ENCODE assay signal across 19 cellular contexts in the genomic region with DNA sequence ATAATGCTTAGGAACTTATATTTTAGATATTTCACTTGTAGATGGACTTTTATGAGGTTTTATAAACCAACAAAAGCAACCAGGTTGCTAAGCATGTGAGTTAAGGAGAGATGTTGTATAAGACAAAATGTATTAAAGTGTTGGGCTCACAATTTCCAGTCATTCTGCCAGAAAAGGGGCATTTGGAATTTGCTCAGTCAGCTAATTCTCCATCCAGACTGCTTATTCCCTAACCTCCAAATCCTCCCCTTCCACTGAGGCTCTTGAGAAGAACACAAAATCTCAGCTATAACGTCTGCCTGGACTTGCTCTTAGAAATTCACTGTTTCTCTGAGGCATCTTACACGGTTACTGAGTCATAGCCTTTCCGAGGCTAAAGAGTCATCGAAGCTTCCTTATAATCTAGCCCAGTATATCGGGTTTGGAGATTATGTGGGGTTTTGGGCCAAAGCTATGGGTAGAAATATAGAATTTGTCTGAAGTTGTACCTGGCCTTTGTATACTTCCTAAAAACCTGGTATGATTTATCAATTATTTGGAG.
"Had no signal": no experiment of that assay in that cellular context is flagged by ENCODE, and none has a peak within 500 bp of the region (broad histone marks: within the 10 kb centered on the region; RNA-seq: fewer than 3 reads in every experiment).

No MANE protein-coding gene starts in this region.

- H3K4me3 ChIP-seq: esophagus squamous epithelium, hepatocyte, mucosa of descending colon, psoas muscle, skin epidermis, testis had no signal

- H3K4me1 ChIP-seq: esophagus squamous epithelium, psoas muscle, testis had no signal

- ATAC-seq: activated CD8-positive, alpha-beta T cell treated with anti-CD3 and anti-CD28 coated beads, Interleukin-2, amount 10 ng/mL, durations not matched to agents 7 days and 5 days; mucosa of descending colon; psoas muscle; right cardiac atrium; stimulated activated naive CD8-positive, alpha-beta T cell treated with anti-CD3 and anti-CD28 coated beads, Interleukin-15, amount 100 ng/mL, for 72 hours had no signal

- H3K27me3 ChIP-seq: esophagus squamous epithelium, hepatocyte, testis had no signal

- H3K36me3 ChIP-seq: esophagus squamous epithelium had no signal

- H3K9me3 ChIP-seq: esophagus squamous epithelium, mucosa of descending colon, psoas muscle, testis had no signal

- H3K27ac ChIP-seq: esophagus squamous epithelium, hepatocyte, psoas muscle, skin epidermis, testis had no signal

- DNase-seq: activated CD4-positive, alpha-beta T cell treated with anti-CD3 and anti-CD28 coated beads, Interleukin-2, amount 10 ng/mL, durations not matched to agents 7 days and 5 days; activated CD8-positive, alpha-beta T cell treated with anti-CD3 and anti-CD28 coated beads, Interleukin-2, amount 10 ng/mL, durations not matched to agents 7 days and 5 days; activated naive CD4-positive, alpha-beta T cell treated with Interleukin-2 at 50 U/mL for 16 hours; activated T-cell treated with anti-CD3 and anti-CD28 coated beads, Interleukin-2, amount 50 U/mL, for 24 hours; anterior cingulate cortex; effector CD4-positive, alpha-beta T cell; esophagus squamous epithelium; mesenchymal stem cell; mucosa of descending colon; naive B cell; psoas muscle; right cardiac atrium; stimulated activated CD4-positive, alpha-beta T cell treated with anti-CD3 and anti-CD28 coated beads, Interleukin-15, amount 100 ng/mL, for 24 hours; stimulated activated CD4-positive, alpha-beta T cell treated with anti-CD3 and anti-CD28 coated beads, Interleukin-2, amount 100 ng/mL, for 48 hours; stimulated activated naive CD8-positive, alpha-beta T cell treated with anti-CD3 and anti-CD28 coated beads, Interleukin-15, amount 100 ng/mL, for 72 hours; T1000; testis had no signal
